1 cellular context compared by ENCODE assay signal in genomic region chr11:61800331-61801281, GRCh38.
A peak's percentile ranks its signal among the peaks of the same experiment; 100 is the strongest.
TF ChIP-seq lines count a peak whose summit lies in the region.

No MANE protein-coding gene starts in this region.

TF ChIP-seq in K562, 482 proteins besides CTCF, POLR2A, EP300 and RAD21 (continued from another document and continues in another):
- TF ChIP-seq IRF1 (CRISPR knock-in tag; IDR thresholded peaks at IDR 0.05; ENCODE audit: borderline replicate concordance) (no peak), POLR2AphosphoS2 (IDR thresholded peaks at IDR 0.05; ENCODE audit: low read length) (peak; percentile 83; the same call in 1 of the 2 replicates), ZNF384 (IDR thresholded peaks at IDR 0.05; ENCODE audit: low read depth, low read length) (0 out of 2 replicates have a peak, but pooled peaks have one; percentile 11), ZNF274 (IDR thresholded peaks at IDR 0.05; ENCODE audit: borderline replicate concordance, low read depth, low read length) (peak; percentile 43; the same call in 1 of the 2 replicates), CREB1 (IDR thresholded peaks at IDR 0.05) (peak; percentile 20; the same call in 1 of the 2 replicates), CREB1 (CRISPR knock-in tag; IDR thresholded peaks at IDR 0.05) (no peak), HOMEZ (CRISPR knock-in tag; IDR thresholded peaks at IDR 0.05) (no peak), NEUROD1 (IDR thresholded peaks at IDR 0.05; ENCODE audit: borderline replicate concordance, low read depth, low read length, partially characterized antibody) (peak; percentile 84), ZNF41 (CRISPR knock-in tag; conservative IDR thresholded peaks at IDR 0.05) (0 out of 2 replicates have a peak, but pooled peaks have one; percentile 21), CC2D1A (IDR thresholded peaks at IDR 0.05) (peak; percentile 55; the same call in 1 of the 2 replicates), SMARCE1 (IDR thresholded peaks at IDR 0.05) (peak; percentile 98), ELK3 (CRISPR knock-in tag; IDR thresholded peaks at IDR 0.05) (no peak), CREBBP (IDR thresholded peaks at IDR 0.05; ENCODE audit: low read depth, low read length) (no peak), TAL1 (IDR thresholded peaks at IDR 0.05) (peak; percentile 95), IFI16 (CRISPR knock-in tag; IDR thresholded peaks at IDR 0.05) (no peak), XRCC4 (IDR thresholded peaks at IDR 0.05; ENCODE audit: extremely low read depth, insufficient read depth, insufficient read length) (no peak), MITF (IDR thresholded peaks at IDR 0.05) (no peak), ZNF184 (CRISPR knock-in tag; IDR thresholded peaks at IDR 0.05) (no peak), CCAR2 (IDR thresholded peaks at IDR 0.05; ENCODE audit: low read depth, low read length) (no peak), LARP7 (IDR thresholded peaks at IDR 0.05) (no peak), MEF2A (IDR thresholded peaks at IDR 0.05; ENCODE audit: control insufficient read depth, low read depth, low read length) (peak; percentile 62; the same call in 1 of the 2 replicates), DMBX1 (CRISPR knock-in tag; IDR thresholded peaks at IDR 0.05; ENCODE audit: borderline replicate concordance) (peak; percentile 42; the same call in 1 of the 2 replicates), ZNF324 (CRISPR knock-in tag; IDR thresholded peaks at IDR 0.05) (no peak), CAMTA2 (CRISPR knock-in tag; conservative IDR thresholded peaks at IDR 0.05) (no peak), ZNF740 (CRISPR knock-in tag; IDR thresholded peaks at IDR 0.05) (no peak), ZNF740 (tag; IDR thresholded peaks at IDR 0.05) (no peak), HES1 (IDR thresholded peaks at IDR 0.05; ENCODE audit: low read depth) (0 out of 2 replicates have a peak, but pooled peaks have one; percentile 40), ATF4 (CRISPR knock-in tag; IDR thresholded peaks at IDR 0.05) (no peak), GABPA (tag; conservative IDR thresholded peaks at IDR 0.05; ENCODE audit: low read depth) (no peak), FOXP1 (CRISPR knock-in tag; IDR thresholded peaks at IDR 0.05) (0 out of 2 replicates have a peak, but pooled peaks have one; percentile 38), PML (IDR thresholded peaks at IDR 0.05; ENCODE audit: low read length) (peak; percentile 92), ZNF77 (CRISPR knock-in tag; IDR thresholded peaks at IDR 0.05) (no peak), ZBTB1 (CRISPR knock-in tag; IDR thresholded peaks at IDR 0.05; ENCODE audit: borderline replicate concordance, low read depth) (no peak), CBX3 (IDR thresholded peaks at IDR 0.05; ENCODE audit: borderline replicate concordance in 1 of 2, low read length in 2 of 2) (0 out of 3 replicates have a peak, but pooled peaks of 1 of the 2 experiments have one; percentile 26), MAFK (IDR thresholded peaks at IDR 0.05; ENCODE audit: low read length) (peak; percentile 62), ID3 (CRISPR knock-in tag; IDR thresholded peaks at IDR 0.05) (no peak), ID3 (tag; IDR thresholded peaks at IDR 0.05) (0 out of 2 replicates have a peak, but pooled peaks have one; percentile 19), MYNN (IDR thresholded peaks at IDR 0.05) (peak; percentile 51; the same call in 1 of the 2 replicates), MYNN (CRISPR knock-in tag; IDR thresholded peaks at IDR 0.05) (no peak), TRIM24 (IDR thresholded peaks at IDR 0.05) (peak; percentile 72 to 88), ZNF444 (CRISPR knock-in tag; IDR thresholded peaks at IDR 0.05) (0 out of 2 replicates have a peak, but pooled peaks have one; percentile 34), RHOXF2B (CRISPR knock-in tag; conservative IDR thresholded peaks at IDR 0.05) (no peak), MTA3 (IDR thresholded peaks at IDR 0.05; ENCODE audit: borderline replicate concordance) (peak; percentile 79), ZNF696 (CRISPR knock-in tag; conservative IDR thresholded peaks at IDR 0.05) (no peak), ZBTB8A (IDR thresholded peaks at IDR 0.05; ENCODE audit: partially characterized antibody) (no peak), STAT5A (IDR thresholded peaks at IDR 0.05; ENCODE audit: borderline replicate concordance, low read length) (peak; percentile 87), ZNF395 (CRISPR knock-in tag; IDR thresholded peaks at IDR 0.05) (peak; percentile 87), POLR2AphosphoS5 (IDR thresholded peaks at IDR 0.05; ENCODE audit: control insufficient read depth, insufficient read depth, low read depth, low read length) (peak; percentile 96), HMGN3 (IDR thresholded peaks at IDR 0.05; ENCODE audit: borderline replicate concordance, extremely low read depth, insufficient read length, low read depth, low read length) (no peak), CXXC5 (CRISPR knock-in tag; IDR thresholded peaks at IDR 0.05) (peak; percentile 32; the same call in 1 of the 2 replicates), ZNF592 (IDR thresholded peaks at IDR 0.05) (peak; percentile 61), ZNF263 (CRISPR knock-in tag; IDR thresholded peaks at IDR 0.05; ENCODE audit: borderline replicate concordance) (no peak), SMC3 (conservative IDR thresholded peaks at IDR 0.05; ENCODE audit: insufficient read depth, low read depth, low read length) (no peak), FOXA1 (IDR thresholded peaks at IDR 0.05; ENCODE audit: borderline replicate concordance) (no peak; the same call in 1 of the 2 replicates), ZBED1 (IDR thresholded peaks at IDR 0.05) (0 out of 2 replicates have a peak, but pooled peaks have one; percentile 74), ZNF695 (CRISPR knock-in tag; IDR thresholded peaks at IDR 0.05) (no peak), POLR2G (IDR thresholded peaks at IDR 0.05; ENCODE audit: low read depth, low read length) (no peak), MAFF (IDR thresholded peaks at IDR 0.05; ENCODE audit: low read length) (peak; percentile 52; the same call in 1 of the 2 replicates), BACH1 (tag; IDR thresholded peaks at IDR 0.05) (peak; percentile 57; the same call in 1 of the 2 replicates), CBX8 (IDR thresholded peaks at IDR 0.05; ENCODE audit: borderline replicate concordance, extremely low read depth, low read depth, low read length, poor library complexity, severe bottlenecking) (no peak), CCNT2 (IDR thresholded peaks at IDR 0.05; ENCODE audit: borderline replicate concordance, extremely low read depth, insufficient read length, low read depth, low read length) (peak; percentile 41), NFE2 (IDR thresholded peaks at IDR 0.05; ENCODE audit: low read depth) (peak; percentile 79), SIRT6 (IDR thresholded peaks at IDR 0.05; ENCODE audit: low read depth, low read length) (no peak), ATF7 (IDR thresholded peaks at IDR 0.05) (peak; percentile 48; the same call in 1 of the 2 replicates)
